Comparison of ENCODE assay signal across 14 cellular contexts in the genomic region with DNA sequence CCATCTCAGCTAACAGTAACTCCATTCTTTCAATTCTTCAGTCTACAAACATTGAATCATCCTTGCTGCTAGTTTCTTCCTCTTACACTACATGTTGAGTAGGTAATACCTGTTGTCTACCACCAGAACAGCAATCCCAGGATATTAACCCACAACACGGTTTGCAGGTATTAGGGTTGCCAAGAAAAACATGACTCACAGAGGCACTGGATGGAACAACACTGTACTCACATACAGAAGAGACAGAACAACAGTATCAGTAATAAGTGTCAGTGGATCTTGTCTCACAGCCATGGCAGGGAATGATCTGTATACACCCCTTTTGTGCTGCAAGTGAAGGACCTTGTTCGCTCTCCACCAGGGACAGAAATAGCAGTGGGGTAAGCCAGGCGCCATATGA.
DNase-seq lines count a peak whose midpoint lies in the region; ATAC-seq and TF ChIP-seq lines count a peak whose summit lies in the region.
"Had no signal": no experiment of that assay in that cellular context is flagged by ENCODE, and none has a peak within 500 bp of the region (broad histone marks: within the 10 kb centered on the region; RNA-seq: fewer than 3 reads in every experiment).

No MANE protein-coding gene starts in this region.

- no peaks in the 10 kb centered on the region for H3K36me3 ChIP-seq in adipocyte (ENCODE audit: control insufficient read depth, insufficient read depth, low read length, severe bottlenecking)
- H3K36me3 ChIP-seq in neural progenitor cell, result no peaks in the 10 kb centered on the region
- H3K36me3 ChIP-seq: left lung had no signal

- H3K27ac Mint-ChIP-seq in nephron progenitor cell (peak overlapping the region; percentile 6), neural progenitor cell (no peak overlapping the region)
- H3K27ac Mint-ChIP-seq: activated naive CD4-positive, alpha-beta T cell treated with anti-CD3 and anti-CD28 coated beads for 36 hours; CD4-positive, CD25-positive, alpha-beta regulatory T cell had no signal

- H3K4me1 ChIP-seq in adipocyte (ENCODE audit: control insufficient read depth, insufficient read depth, low read length) (no peaks in the 10 kb centered on the region), neural progenitor cell (no peaks in the 10 kb centered on the region)
- H3K4me1 ChIP-seq: left lung had no signal

- H3K4me1 Mint-ChIP-seq in nephron progenitor cell (no peaks in the 10 kb centered on the region), neural progenitor cell (no peaks in the 10 kb centered on the region)

- DNase-seq in HCEC 1CT, result peak; percentile 4
- DNase-seq in adipocyte (ENCODE audit: low read depth), result peak; percentile 30
- DNase-seq in fibroblast of peridontal ligament (ENCODE audit: extremely low read depth), result peak; percentile 6
- no peak for DNase-seq in nephron progenitor cell
- no peak for DNase-seq in neural progenitor cell (ENCODE audit: low spot score)
- DNase-seq in NCI-H1417 treated with DMSO at 0.1 percent for 48 hours (lab: John Stamatoyannopoulos, UW), result no peak
- DNase-seq in activated CD4-positive, CD25-positive, alpha-beta regulatory T cell treated with anti-CD3 and anti-CD28 coated beads, Interleukin-2, amount 50 U/mL, for 72 hours, result no peak
- DNase-seq in sciatic nerve (ENCODE audit: low spot score), result no peak
- DNase-seq: activated naive CD4-positive, alpha-beta T cell treated with anti-CD3 and anti-CD28 coated beads for 36 hours; CD4-positive, CD25-positive, alpha-beta regulatory T cell; left lung; NCI-H526; SHP77; small intestine had no signal

- H3K9me3 Mint-ChIP-seq in nephron progenitor cell (peaks cover 14% of the 10 kb centered on the region), neural progenitor cell (no peaks in the 10 kb centered on the region)

- H3K9me3 ChIP-seq in adipocyte (ENCODE audit: control insufficient read depth, low read length) (no peaks in the 10 kb centered on the region), neural progenitor cell (ENCODE audit: low read depth) (no peaks in the 10 kb centered on the region)

- H3K36me3 Mint-ChIP-seq in nephron progenitor cell (ENCODE audit: low read depth) (no peaks in the 10 kb centered on the region), neural progenitor cell (no peaks in the 10 kb centered on the region)

- H3K27me3 ChIP-seq in adipocyte (replicated peaks; ENCODE audit: control insufficient read depth, insufficient read depth, low read length) (no peaks in the 10 kb centered on the region), neural progenitor cell (no peaks in the 10 kb centered on the region)
- H3K27me3 ChIP-seq: left lung had no signal

- H3K4me2 ChIP-seq in neural progenitor cell, result no peak overlapping the region

- H3K9ac ChIP-seq in adipocyte (ENCODE audit: low read length) (no peak overlapping the region), neural progenitor cell (no peak overlapping the region)

- H3K4me3 ChIP-seq in adipocyte (ENCODE audit: low read length) (no peak overlapping the region), neural progenitor cell (no peak overlapping the region)
- H3K4me3 ChIP-seq: left lung had no signal

- no peaks in the 10 kb centered on the region for H3K79me2 ChIP-seq in neural progenitor cell (ENCODE audit: low read depth)

- no peak overlapping the region for H2AFZ ChIP-seq in neural progenitor cell (replicated peaks)

- no peak overlapping the region for H3K27ac ChIP-seq in neural progenitor cell
- H3K27ac ChIP-seq: left lung had no signal

- no peak for TF ChIP-seq CTCF in nephron progenitor cell (IDR thresholded peaks at IDR 0.05)
- no peak for TF ChIP-seq CTCF in neural progenitor cell (IDR thresholded peaks at IDR 0.05)

- H3F3A ChIP-seq in neural progenitor cell (ENCODE audit: low read depth), result no peaks in the 10 kb centered on the region

- intact Hi-C loops in sciatic nerve (cut with DNase I), result no loop called here

- H3K27me3 Mint-ChIP-seq in nephron progenitor cell (ENCODE audit: low read depth, poor library complexity) (no peaks in the 10 kb centered on the region), neural progenitor cell (ENCODE audit: insufficient read depth, low read depth) (peaks cover 2% of the 10 kb centered on the region)
- H3K27me3 Mint-ChIP-seq: CD4-positive, CD25-positive, alpha-beta regulatory T cell had no signal

- no peak overlapping the region for H3K4me3 Mint-ChIP-seq in nephron progenitor cell
- H3K4me3 Mint-ChIP-seq in neural progenitor cell, result no peak overlapping the region
- H3K4me3 Mint-ChIP-seq: activated naive CD4-positive, alpha-beta T cell treated with anti-CD3 and anti-CD28 coated beads for 36 hours; CD4-positive, CD25-positive, alpha-beta regulatory T cell had no signal

- no peaks in the 10 kb centered on the region for H4K20me1 ChIP-seq in neural progenitor cell (ENCODE audit: low read depth)

- no peak for ATAC-seq in sciatic nerve
- ATAC-seq: left lung had no signal

Comparison
In these comparisons a context has a peak if more than half of its experiments do, and no peak if none do; other contexts are left out.
1. DNase-seq: peak in HCEC 1CT (single experiment), adipocyte (single experiment) and fibroblast of peridontal ligament (single experiment); none in nephron progenitor cell (single experiment), neural progenitor cell (single experiment), NCI-H1417 treated with DMSO at 0.1 percent for 48 hours (single experiment), activated CD4-positive, CD25-positive, alpha-beta regulatory T cell treated with anti-CD3 and anti-CD28 coated beads, Interleukin-2, amount 50 U/mL, for 72 hours (single experiment) and sciatic nerve (single experiment).